In genomic region chr14:35412281-35413057, GRCh38 we compare ENCODE assay signal across 13 cellular contexts. TPM values are rescaled to one million over a fixed set of nuclear protein-coding genes. Genes with fewer than 3 reads are reported as not detected.
DNase-seq lines count a peak whose midpoint lies in the region; ATAC-seq and TF ChIP-seq lines count a peak whose summit lies in the region.
"Had no signal": no experiment of that assay in that cellular context is flagged by ENCODE, and none has a peak within 500 bp of the region (broad histone marks: within the 10 kb centered on the region; RNA-seq: fewer than 3 reads in every experiment).

No MANE protein-coding gene starts in this region.

- H3K27ac ChIP-seq in OCI-LY3 (ENCODE audit: low read length) (no peak overlapping the region), neural progenitor cell (no peak overlapping the region)

- no peaks in the 10 kb centered on the region for H3K36me3 Mint-ChIP-seq in glutamatergic neuron (ENCODE audit: unreplicated experiment)
- no peaks in the 10 kb centered on the region for H3K36me3 Mint-ChIP-seq in neural progenitor cell
- H3K36me3 Mint-ChIP-seq: CD8-positive, alpha-beta T cell; naive B cell had no signal

- no peak for ATAC-seq in HG02840 (IDR thresholded peaks at IDR 0.05; ENCODE audit: low FRiP score, unreplicated experiment)
- ATAC-seq: CD8-positive, alpha-beta T cell had no signal

- peaks cover 46% of the 10 kb centered on the region for H3K4me1 ChIP-seq in OCI-LY3 (ENCODE audit: low read length)
- H3K4me1 ChIP-seq in neural progenitor cell, result no peaks in the 10 kb centered on the region

- TF ChIP-seq CTCF in OCI-LY3 (IDR thresholded peaks at IDR 0.05; ENCODE audit: low read depth, low read length), result no peak
- TF ChIP-seq CTCF in glutamatergic neuron (IDR thresholded peaks at IDR 0.05; ENCODE audit: partially characterized antibody, unreplicated experiment), result no peak
- no peak for TF ChIP-seq CTCF in neural progenitor cell (IDR thresholded peaks at IDR 0.05)

- H3F3A ChIP-seq in neural progenitor cell (ENCODE audit: low read depth), result no peaks in the 10 kb centered on the region

- peaks cover 5% of the 10 kb centered on the region for H3K9me3 Mint-ChIP-seq in glutamatergic neuron (ENCODE audit: unreplicated experiment)
- no peaks in the 10 kb centered on the region for H3K9me3 Mint-ChIP-seq in neural progenitor cell
- H3K9me3 Mint-ChIP-seq: CD8-positive, alpha-beta T cell; naive B cell had no signal

- no peaks in the 10 kb centered on the region for H3K79me2 ChIP-seq in OCI-LY3 (ENCODE audit: low read length)
- H3K79me2 ChIP-seq in neural progenitor cell (ENCODE audit: low read depth), result no peaks in the 10 kb centered on the region

- H4K20me1 ChIP-seq in OCI-LY3 (ENCODE audit: insufficient read depth, low read length) (no peaks in the 10 kb centered on the region), neural progenitor cell (ENCODE audit: low read depth) (no peaks in the 10 kb centered on the region)

- H2AFZ ChIP-seq in OCI-LY3 (ENCODE audit: low read depth, low read length) (0 out of 2 replicates have a peak overlapping the region, but pooled peaks have one; percentile 69), neural progenitor cell (replicated peaks) (peak overlapping the region; percentile 74)

- H3K27ac Mint-ChIP-seq in glutamatergic neuron (ENCODE audit: unreplicated experiment), result peak overlapping the region; percentile 79
- H3K27ac Mint-ChIP-seq in neural progenitor cell, result peak overlapping the region; percentile 68
- H3K27ac Mint-ChIP-seq: CD8-positive, alpha-beta T cell had no signal

- H3K4me3 ChIP-seq in OCI-LY3 (ENCODE audit: low read length) (no peak overlapping the region), neural progenitor cell (no peak overlapping the region)

- H3K4me1 Mint-ChIP-seq in glutamatergic neuron (ENCODE audit: low read depth, unreplicated experiment) (peaks cover 13% of the 10 kb centered on the region), neural progenitor cell (peaks cover 11% of the 10 kb centered on the region)

- H3K27me3 ChIP-seq in OCI-LY3 (ENCODE audit: low read depth, low read length) (no peaks in the 10 kb centered on the region), neural progenitor cell (no peaks in the 10 kb centered on the region)

- peaks cover 5% of the 10 kb centered on the region for H3K27me3 Mint-ChIP-seq in glutamatergic neuron (ENCODE audit: unreplicated experiment)
- H3K27me3 Mint-ChIP-seq in neural progenitor cell (ENCODE audit: insufficient read depth, low read depth), result peaks cover 4% of the 10 kb centered on the region

- H3K4me3 Mint-ChIP-seq in glutamatergic neuron (ENCODE audit: unreplicated experiment) (no peak overlapping the region), neural progenitor cell (no peak overlapping the region)
- H3K4me3 Mint-ChIP-seq: CD8-positive, alpha-beta T cell had no signal

- H3K36me3 ChIP-seq in OCI-LY3 (replicated peaks; ENCODE audit: low read depth, low read length), result no peaks in the 10 kb centered on the region
- no peaks in the 10 kb centered on the region for H3K36me3 ChIP-seq in neural progenitor cell

- no peaks in the 10 kb centered on the region for H3K9me3 ChIP-seq in OCI-LY3 (ENCODE audit: insufficient read depth, low read length)
- H3K9me3 ChIP-seq in neural progenitor cell (ENCODE audit: low read depth), result no peaks in the 10 kb centered on the region

- H3K9ac ChIP-seq in OCI-LY3 (ENCODE audit: low read length) (no peak overlapping the region), neural progenitor cell (no peak overlapping the region)

- H3K4me2 ChIP-seq in OCI-LY3 (ENCODE audit: low read length) (peak overlapping the region; percentile 57), neural progenitor cell (no peak overlapping the region)

- peak; percentile 22 for DNase-seq in NCI-H1105 treated with DMSO at 0.1 percent for 48 hours (lab: John Stamatoyannopoulos, UW)
- no peak for DNase-seq in NCI-H1105 (lab: John Stamatoyannopoulos, UW)
- DNase-seq in glutamatergic neuron, result no peak
- DNase-seq in neural progenitor cell (ENCODE audit: low spot score), result no peak
- DNase-seq in NOMO-1 treated with dmso at 0.1 percent for 144 hours (lab: John Stamatoyannopoulos, UW; ENCODE audit: unreplicated experiment), result no peak
- DNase-seq in NCI-H1694 treated with DMSO at 0.1 percent for 48 hours (lab: John Stamatoyannopoulos, UW), result no peak
- DNase-seq: 8988T, cortex of kidney, SIG-M5 had no signal

RNA-seq across cellular contexts. Expression of gene NFKBIA, which starts 7.9 kb away (rescaled TPM):
- 20.1 TPM for total RNA-seq in glutamatergic neuron (ENCODE audit: unreplicated experiment)
- total RNA-seq in neural progenitor cell (ENCODE audit: low replicate concordance), result 26.4 and 31.6 TPM in 2 replicates
